18 cellular contexts compared by ENCODE assay signal in the genomic region with DNA sequence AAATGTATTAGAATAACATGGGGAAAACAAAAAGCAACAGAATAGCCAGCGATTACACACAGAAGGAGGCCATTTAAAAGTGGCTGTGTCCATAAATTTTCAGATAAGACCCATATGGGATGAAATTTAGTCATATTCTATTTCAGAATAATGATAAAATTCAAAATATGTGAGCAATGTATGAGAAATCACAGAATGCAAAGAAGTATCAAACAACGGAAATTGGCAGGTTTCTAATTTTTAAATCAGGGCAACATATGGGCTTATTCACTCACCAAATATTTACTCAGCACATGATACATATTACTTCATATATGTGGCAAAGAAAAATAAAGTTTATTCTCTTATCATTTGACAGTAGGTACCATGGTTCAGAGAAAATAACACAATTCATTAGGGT.
A peak's percentile ranks its signal among the peaks of the same experiment; 100 is the strongest.
DNase-seq lines count a peak whose midpoint lies in the region; ATAC-seq and TF ChIP-seq lines count a peak whose summit lies in the region.
"Had no signal": no experiment of that assay in that cellular context is flagged by ENCODE, and none has a peak within 500 bp of the region (broad histone marks: within the 10 kb centered on the region; RNA-seq: fewer than 3 reads in every experiment).

No MANE protein-coding gene starts in this region.

- H3K27ac ChIP-seq in brain microvascular endothelial cell = no peak overlapping the region
- H3K27ac ChIP-seq: BLaER1 treated with 17β-estradiol and CSF1 and Interleukin-3, amounts not matched to agents 10 nM and 100 nM; GM23248 had no signal

- DNase-seq in ELR (ENCODE audit: low read depth) = peak; percentile 3
- peak; percentile 1 for DNase-seq in brain microvascular endothelial cell
- peak; percentile 6 for DNase-seq in fibroblast of peridontal ligament (ENCODE audit: extremely low read depth)
- no peak for DNase-seq in activated gamma-delta T cell (lab: John Stamatoyannopoulos, UW)
- no peak for DNase-seq in Ammon's horn (ENCODE audit: low spot score)
- no peak for DNase-seq in GF-D8 (lab: John Stamatoyannopoulos, UW)
- DNase-seq: BE2C; CD4-positive, alpha-beta T cell; CD8-positive, alpha-beta memory T cell; DMS 273 treated with DMSO at 0.1 percent for 48 hours; DMS53; DMS79 treated with DMSO at 0.1 percent for 48 hours; GDM1; GM23248; H7 had no signal

- in situ Hi-C loops in brain microvascular endothelial cell (cut with HindIII; ENCODE audit: low pct_ligation_motif_present, low sequenced_read_pairs) = no loop called here

- TF ChIP-seq CTCF in brain microvascular endothelial cell (IDR thresholded peaks at IDR 0.05; ENCODE audit: low read depth, low read length, missing control alignments) = no peak

- no peak for ATAC-seq in GM21529 (IDR thresholded peaks at IDR 0.05; ENCODE audit: unreplicated experiment)
- ATAC-seq: HCT116 had no signal

- H3K4me3 ChIP-seq in brain microvascular endothelial cell (ENCODE audit: low read depth, low read length) = no peak overlapping the region
- H3K4me3 ChIP-seq: BLaER1 treated with 17β-estradiol and CSF1 and Interleukin-3, amounts not matched to agents 10 nM and 100 nM; GM23248 had no signal

- H3K36me3 ChIP-seq in brain microvascular endothelial cell (replicated peaks) = no peaks in the 10 kb centered on the region
- H3K36me3 ChIP-seq: BE2C; BLaER1 treated with 17β-estradiol and CSF1 and Interleukin-3, amounts not matched to agents 10 nM and 100 nM had no signal

- no peaks in the 10 kb centered on the region for H3K27me3 ChIP-seq in brain microvascular endothelial cell (replicated peaks)
- H3K27me3 ChIP-seq: BE2C; BLaER1 treated with 17β-estradiol and CSF1 and Interleukin-3, amounts not matched to agents 10 nM and 100 nM had no signal

Comparison
In these comparisons a context has a peak if more than half of its experiments do, and no peak if none do; other contexts are left out.
1. DNase-seq: peak in ELR (single experiment), brain microvascular endothelial cell (single experiment) and fibroblast of peridontal ligament (single experiment); none in activated gamma-delta T cell (single experiment), Ammon's horn (single experiment) and GF-D8 (single experiment).